ENCODE assay signal across 18 cellular contexts in the genomic region with DNA sequence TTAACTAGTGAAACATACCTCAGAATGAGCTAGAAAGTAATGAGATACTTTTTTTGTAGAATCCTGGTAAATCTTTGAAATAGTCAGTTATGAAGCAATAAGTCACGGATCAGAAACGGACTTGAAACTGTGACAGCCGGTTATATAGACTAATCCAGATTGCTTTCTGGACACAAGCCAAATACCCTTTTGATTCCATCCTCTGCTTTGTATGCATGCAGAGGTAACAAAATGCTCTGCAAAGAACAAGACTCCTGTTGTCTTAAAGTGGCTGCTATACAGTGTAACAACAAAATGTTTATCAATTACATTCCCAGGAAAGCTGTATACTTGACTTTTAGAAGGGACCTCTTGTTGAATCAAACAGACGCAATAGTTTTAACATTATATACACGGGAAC.
DNase-seq lines count a peak whose midpoint lies in the region; ATAC-seq, FAIRE-seq and TF ChIP-seq lines count a peak whose summit lies in the region.
"Had no signal": no experiment of that assay in that cellular context is flagged by ENCODE, and none has a peak within 500 bp of the region (broad histone marks: within the 10 kb centered on the region; RNA-seq: fewer than 3 reads in every experiment).

No MANE protein-coding gene starts in this region.

- H4K8ac ChIP-seq in mesenchymal stem cell (ENCODE audit: low read length): no peak overlapping the region

- H3K23ac ChIP-seq in mesenchymal stem cell (ENCODE audit: low read length in 2 of 2): no peak overlapping the region

- H3K18ac ChIP-seq in mesenchymal stem cell (ENCODE audit: low read depth in 1 of 2, low read length in 2 of 2): no peak overlapping the region

- no peak overlapping the region for H2AK5ac ChIP-seq in mesenchymal stem cell (ENCODE audit: low read length, severe bottlenecking)

- H2AFZ ChIP-seq in mesenchymal stem cell (ENCODE audit: low read depth, low read length) (no peak overlapping the region), mammary epithelial cell (ENCODE audit: low read depth, low read length) (no peak overlapping the region)
- H2AFZ ChIP-seq: PC-9 had no signal

- no peak overlapping the region for H2BK120ac ChIP-seq in mesenchymal stem cell (ENCODE audit: low read depth, low read length)

- no peak overlapping the region for H4K91ac ChIP-seq in mesenchymal stem cell (ENCODE audit: low read length)

- DNase-seq in D721Med (ENCODE audit: insufficient read length, low spot score): peak; percentile 32
- DNase-seq in NCI-H524 (lab: John Stamatoyannopoulos, UW): peak; percentile 83 to 90
- DNase-seq in mesenchymal stem cell: no peak
- no peak for DNase-seq in T1000 (lab: John Stamatoyannopoulos, UW)
- no peak for DNase-seq in GF-D8 (lab: John Stamatoyannopoulos, UW)
- no peak for DNase-seq in mammary epithelial cell
- no peak for DNase-seq in stimulated activated naive CD8-positive, alpha-beta T cell treated with anti-CD3 and anti-CD28 coated beads, Interleukin-15, Interleukin-2, amounts not matched to agents 100 U/mL and 50 U/mL, for 24 hours
- DNase-seq: activated CD4-positive, alpha-beta T cell treated with anti-CD3 and anti-CD28 coated beads, Interleukin-2, amount 50 U/mL, for 48 hours; activated T-cell treated with anti-CD3 and anti-CD28 coated beads, Interleukin-2, amount 50 U/mL, for 4 hours; BE2C; effector CD8-positive, alpha-beta T cell; Karpas-422; naive thymus-derived CD8-positive, alpha-beta T cell; NCI-H2081 treated with DMSO at 0.1 percent for 48 hours; PC-9 had no signal

- H3K4me1 ChIP-seq in BLaER1: peaks cover 34% of the 10 kb centered on the region
- peaks cover 8% of the 10 kb centered on the region for H3K4me1 ChIP-seq in mesenchymal stem cell (ENCODE audit: control insufficient read depth, insufficient read depth, low read depth, low read length)
- H3K4me1 ChIP-seq in mammary epithelial cell (ENCODE audit: insufficient read depth, low read length): no peaks in the 10 kb centered on the region
- H3K4me1 ChIP-seq: BE2C, prostate gland had no signal

- no peak overlapping the region for H2BK12ac ChIP-seq in mesenchymal stem cell (ENCODE audit: low read length in 2 of 2)

- ATAC-seq in stimulated activated naive CD8-positive, alpha-beta T cell treated with anti-CD3 and anti-CD28 coated beads, Interleukin-15, Interleukin-2, amounts not matched to agents 100 U/mL and 50 U/mL, for 24 hours: no peak
- ATAC-seq: activated T-cell treated with anti-CD3 and anti-CD28 coated beads, Interleukin-2, amount 50 U/mL, for 4 hours; naive thymus-derived CD8-positive, alpha-beta T cell had no signal

- intact Hi-C loops in mammary epithelial cell (cut with micrococcal nuclease): no loop called here

- dilution Hi-C loops in mammary epithelial cell (cut with HindIII; ENCODE audit: low sequenced_read_pairs): no loop called here

- no peak overlapping the region for H3K9ac ChIP-seq in BLaER1
- peak overlapping the region; percentile 88 for H3K9ac ChIP-seq in mesenchymal stem cell (ENCODE audit: low read length)
- no peak overlapping the region for H3K9ac ChIP-seq in mammary epithelial cell (ENCODE audit: insufficient read depth, low read length)
- H3K9ac ChIP-seq: GM23248 had no signal

- H3K4me3 ChIP-seq in BLaER1: no peak overlapping the region
- H3K4me3 ChIP-seq in mesenchymal stem cell (ENCODE audit: insufficient read depth in 1 of 2, low read depth in 1 of 2, low read length in 2 of 2): no peak overlapping the region
- no peak overlapping the region for H3K4me3 ChIP-seq in mammary epithelial cell (replicated peaks in 1 of 3; ENCODE audit: insufficient read depth in 1 of 3, low read depth in 2 of 3, low read length in 3 of 3)
- H3K4me3 ChIP-seq: PC-9, prostate gland had no signal

- no peak overlapping the region for H3K14ac ChIP-seq in mesenchymal stem cell (ENCODE audit: low read length in 2 of 2)

- H3K36me3 ChIP-seq in BLaER1 (no peaks in the 10 kb centered on the region), mesenchymal stem cell (ENCODE audit: control insufficient read depth in 1 of 2, insufficient read depth in 2 of 2, low read depth in 1 of 2, low read length in 2 of 2) (no peaks in the 10 kb centered on the region), mammary epithelial cell (ENCODE audit: insufficient read depth, low read length) (no peaks in the 10 kb centered on the region)
- H3K36me3 ChIP-seq: BE2C, prostate gland had no signal

- H3K9me3 ChIP-seq in BLaER1: peaks cover 16% of the 10 kb centered on the region
- no peaks in the 10 kb centered on the region for H3K9me3 ChIP-seq in mesenchymal stem cell (ENCODE audit: control insufficient read depth, low read length)
- no peaks in the 10 kb centered on the region for H3K9me3 ChIP-seq in mammary epithelial cell (replicated peaks; ENCODE audit: insufficient read depth, low read length)
- H3K9me3 ChIP-seq: BE2C, prostate gland had no signal

- H3K27ac ChIP-seq in BLaER1 (no peak overlapping the region), mesenchymal stem cell (ENCODE audit: low read length, poor library complexity, severe bottlenecking) (no peak overlapping the region), mammary epithelial cell (ENCODE audit: insufficient read depth, low read depth, low read length) (no peak overlapping the region)
- H3K27ac ChIP-seq: GM23248, PC-9, prostate gland had no signal

- H4K20me1 ChIP-seq in BLaER1: no peaks in the 10 kb centered on the region
- H4K20me1 ChIP-seq in mammary epithelial cell (ENCODE audit: insufficient read depth, low read length): no peaks in the 10 kb centered on the region

- no TSS peak for BruUV-seq in mammary epithelial cell (replicated peaks; lab: Mats Ljungman, UMichigan)

- no peak overlapping the region for H3K4ac ChIP-seq in mesenchymal stem cell (ENCODE audit: low read depth in 1 of 2, low read length in 2 of 2)

- in situ Hi-C loops in mammary epithelial cell (cut with MboI; ENCODE audit: low sequenced_read_pairs in 2 of 2): no loop called here

- peaks cover 3% of the 10 kb centered on the region for H3K79me1 ChIP-seq in mesenchymal stem cell (replicated peaks; ENCODE audit: low read length, poor library complexity, severe bottlenecking)

- FAIRE-seq in D721Med (lab: Jason Lieb, UNC): peak; percentile 29

- peak overlapping the region; percentile 92 for H3K4me2 ChIP-seq in BLaER1
- H3K4me2 ChIP-seq in mesenchymal stem cell (ENCODE audit: low read length, poor library complexity, severe bottlenecking): no peak overlapping the region
- no peak overlapping the region for H3K4me2 ChIP-seq in mammary epithelial cell (ENCODE audit: insufficient read depth, low read depth, low read length)
- H3K4me2 ChIP-seq: PC-9 had no signal

- no peak for TF ChIP-seq CTCF in D721Med (IDR thresholded peaks at IDR 0.05; ENCODE audit: insufficient read depth, missing control alignments)
- no peak for TF ChIP-seq CTCF in mammary epithelial cell (conservative IDR thresholded peaks at IDR 0.05 in 1 of 2, IDR thresholded peaks at IDR 0.05 in 1 of 2; ENCODE audit: extremely low read depth in 1 of 2, insufficient read depth in 1 of 2, low read depth in 1 of 2, low read length in 2 of 2)

- CTCF ChIA-PET in mammary epithelial cell (lab: Charles Lee; ENCODE audit: low non-redundant PET): no interaction called here

- no peak overlapping the region for H2BK5ac ChIP-seq in mesenchymal stem cell (ENCODE audit: low read depth, low read length, poor library complexity, severe bottlenecking)

- H3K27me3 ChIP-seq in BLaER1 (no peaks in the 10 kb centered on the region), mesenchymal stem cell (ENCODE audit: control insufficient read depth in 1 of 2, insufficient read depth in 1 of 2, low read length in 2 of 2) (no peaks in the 10 kb centered on the region), mammary epithelial cell (ENCODE audit: insufficient read depth, low read length) (peaks cover 2% of the 10 kb centered on the region)
- H3K27me3 ChIP-seq: BE2C had no signal

- H2BK15ac ChIP-seq in mesenchymal stem cell (ENCODE audit: low read depth, poor library complexity, severe bottlenecking): no peak overlapping the region

- WGBS in mesenchymal stem cell: 81% methylated on average over 5 of the region's 5 CpGs
- WGBS in mammary epithelial cell (ENCODE audit: low coverage, missing lambda C conversion rate): 84% methylated on average over 5 of the region's 5 CpGs

- no peaks in the 10 kb centered on the region for H3K79me2 ChIP-seq in mammary epithelial cell (ENCODE audit: insufficient read depth, low read length)

Comparison
In these comparisons a context has a peak if more than half of its experiments do, and no peak if none do; other contexts are left out.
1. DNase-seq: peak in D721Med (single experiment) and NCI-H524 (2 of 2); none in mesenchymal stem cell (single experiment), T1000 (single experiment), GF-D8 (single experiment), mammary epithelial cell (single experiment) and stimulated activated naive CD8-positive, alpha-beta T cell treated with anti-CD3 and anti-CD28 coated beads, Interleukin-15, Interleukin-2, amounts not matched to agents 100 U/mL and 50 U/mL, for 24 hours (single experiment).